Comparison of ENCODE assay signal across 1 cellular context in the genomic region with DNA sequence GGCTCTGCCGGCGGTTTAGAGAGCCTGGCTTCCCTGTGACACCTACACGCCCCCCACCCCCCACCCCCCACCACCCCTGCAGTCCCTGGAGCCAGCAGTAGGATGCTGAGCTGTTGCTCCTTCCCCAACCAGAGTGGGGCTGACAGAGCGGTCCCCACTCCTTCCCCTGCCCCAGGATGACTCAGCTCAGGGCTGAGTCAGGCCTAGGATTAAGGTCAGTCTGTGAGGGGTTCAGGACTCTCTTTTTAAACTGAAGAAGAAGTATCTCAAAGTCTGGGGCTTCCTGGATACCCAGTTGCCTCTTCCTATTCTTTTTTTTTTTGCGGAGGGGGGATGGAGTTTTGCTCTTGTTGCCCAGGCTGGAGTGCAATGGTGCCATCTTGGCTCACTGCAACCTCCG.
TF ChIP-seq lines count a peak whose summit lies in the region.

No MANE protein-coding gene starts in this region.

TF ChIP-seq in GM23338, 12 proteins besides CTCF, POLR2A, EP300 and RAD21 (continued from another document):
- TF ChIP-seq, protein P1, sequence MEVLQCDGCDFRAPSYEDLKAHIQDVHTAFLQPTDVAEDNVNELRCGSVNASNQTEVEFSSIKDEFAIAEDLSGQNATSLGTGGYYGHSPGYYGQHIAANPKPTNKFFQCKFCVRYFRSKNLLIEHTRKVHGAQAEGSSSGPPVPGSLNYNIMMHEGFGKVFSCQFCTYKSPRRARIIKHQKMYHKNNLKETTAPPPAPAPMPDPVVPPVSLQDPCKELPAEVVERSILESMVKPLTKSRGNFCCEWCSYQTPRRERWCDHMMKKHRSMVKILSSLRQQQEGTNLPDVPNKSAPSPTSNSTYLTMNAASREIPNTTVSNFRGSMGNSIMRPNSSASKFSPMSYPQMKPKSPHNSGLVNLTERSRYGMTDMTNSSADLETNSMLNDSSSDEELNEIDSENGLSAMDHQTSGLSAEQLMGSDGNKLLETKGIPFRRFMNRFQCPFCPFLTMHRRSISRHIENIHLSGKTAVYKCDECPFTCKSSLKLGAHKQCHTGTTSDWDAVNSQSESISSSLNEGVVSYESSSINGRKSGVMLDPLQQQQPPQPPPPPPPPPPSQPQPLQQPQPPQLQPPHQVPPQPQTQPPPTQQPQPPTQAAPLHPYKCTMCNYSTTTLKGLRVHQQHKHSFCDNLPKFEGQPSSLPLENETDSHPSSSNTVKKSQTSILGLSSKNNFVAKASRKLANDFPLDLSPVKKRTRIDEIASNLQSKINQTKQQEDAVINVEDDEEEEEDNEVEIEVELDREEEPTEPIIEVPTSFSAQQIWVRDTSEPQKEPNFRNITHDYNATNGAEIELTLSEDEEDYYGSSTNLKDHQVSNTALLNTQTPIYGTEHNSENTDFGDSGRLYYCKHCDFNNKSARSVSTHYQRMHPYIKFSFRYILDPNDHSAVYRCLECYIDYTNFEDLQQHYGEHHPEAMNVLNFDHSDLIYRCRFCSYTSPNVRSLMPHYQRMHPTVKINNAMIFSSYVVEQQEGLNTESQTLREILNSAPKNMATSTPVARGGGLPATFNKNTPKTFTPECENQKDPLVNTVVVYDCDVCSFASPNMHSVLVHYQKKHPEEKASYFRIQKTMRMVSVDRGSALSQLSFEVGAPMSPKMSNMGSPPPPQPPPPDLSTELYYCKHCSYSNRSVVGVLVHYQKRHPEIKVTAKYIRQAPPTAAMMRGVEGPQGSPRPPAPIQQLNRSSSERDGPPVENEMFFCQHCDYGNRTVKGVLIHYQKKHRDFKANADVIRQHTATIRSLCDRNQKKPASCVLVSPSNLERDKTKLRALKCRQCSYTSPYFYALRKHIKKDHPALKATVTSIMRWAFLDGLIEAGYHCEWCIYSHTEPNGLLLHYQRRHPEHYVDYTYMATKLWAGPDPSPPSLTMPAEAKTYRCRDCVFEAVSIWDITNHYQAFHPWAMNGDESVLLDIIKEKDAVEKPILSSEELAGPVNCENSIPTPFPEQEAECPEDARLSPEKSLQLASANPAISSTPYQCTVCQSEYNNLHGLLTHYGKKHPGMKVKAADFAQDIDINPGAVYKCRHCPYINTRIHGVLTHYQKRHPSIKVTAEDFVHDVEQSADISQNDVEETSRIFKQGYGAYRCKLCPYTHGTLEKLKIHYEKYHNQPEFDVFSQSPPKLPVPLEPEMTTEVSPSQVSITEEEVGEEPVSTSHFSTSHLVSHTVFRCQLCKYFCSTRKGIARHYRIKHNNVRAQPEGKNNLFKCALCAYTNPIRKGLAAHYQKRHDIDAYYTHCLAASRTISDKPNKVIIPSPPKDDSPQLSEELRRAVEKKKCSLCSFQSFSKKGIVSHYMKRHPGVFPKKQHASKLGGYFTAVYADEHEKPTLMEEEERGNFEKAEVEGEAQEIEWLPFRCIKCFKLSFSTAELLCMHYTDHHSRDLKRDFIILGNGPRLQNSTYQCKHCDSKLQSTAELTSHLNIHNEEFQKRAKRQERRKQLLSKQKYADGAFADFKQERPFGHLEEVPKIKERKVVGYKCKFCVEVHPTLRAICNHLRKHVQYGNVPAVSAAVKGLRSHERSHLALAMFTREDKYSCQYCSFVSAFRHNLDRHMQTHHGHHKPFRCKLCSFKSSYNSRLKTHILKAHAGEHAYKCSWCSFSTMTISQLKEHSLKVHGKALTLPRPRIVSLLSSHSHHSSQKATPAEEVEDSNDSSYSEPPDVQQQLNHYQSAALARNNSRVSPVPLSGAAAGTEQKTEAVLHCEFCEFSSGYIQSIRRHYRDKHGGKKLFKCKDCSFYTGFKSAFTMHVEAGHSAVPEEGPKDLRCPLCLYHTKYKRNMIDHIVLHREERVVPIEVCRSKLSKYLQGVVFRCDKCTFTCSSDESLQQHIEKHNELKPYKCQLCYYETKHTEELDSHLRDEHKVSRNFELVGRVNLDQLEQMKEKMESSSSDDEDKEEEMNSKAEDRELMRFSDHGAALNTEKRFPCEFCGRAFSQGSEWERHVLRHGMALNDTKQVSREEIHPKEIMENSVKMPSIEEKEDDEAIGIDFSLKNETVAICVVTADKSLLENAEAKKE (CRISPR knock-in tag; IDR thresholded peaks at IDR 0.05), result no peak
- TF ChIP-seq ZNF114 (CRISPR knock-in tag; IDR thresholded peaks at IDR 0.05) (no peak), EZH2 (IDR thresholded peaks at IDR 0.05; ENCODE audit: low read depth, unreplicated experiment) (no peak)
TF ChIP-seq in GM23338: peak in this region for 0.
